Comparison of ENCODE assay signal across 29 cellular contexts in the genomic region with DNA sequence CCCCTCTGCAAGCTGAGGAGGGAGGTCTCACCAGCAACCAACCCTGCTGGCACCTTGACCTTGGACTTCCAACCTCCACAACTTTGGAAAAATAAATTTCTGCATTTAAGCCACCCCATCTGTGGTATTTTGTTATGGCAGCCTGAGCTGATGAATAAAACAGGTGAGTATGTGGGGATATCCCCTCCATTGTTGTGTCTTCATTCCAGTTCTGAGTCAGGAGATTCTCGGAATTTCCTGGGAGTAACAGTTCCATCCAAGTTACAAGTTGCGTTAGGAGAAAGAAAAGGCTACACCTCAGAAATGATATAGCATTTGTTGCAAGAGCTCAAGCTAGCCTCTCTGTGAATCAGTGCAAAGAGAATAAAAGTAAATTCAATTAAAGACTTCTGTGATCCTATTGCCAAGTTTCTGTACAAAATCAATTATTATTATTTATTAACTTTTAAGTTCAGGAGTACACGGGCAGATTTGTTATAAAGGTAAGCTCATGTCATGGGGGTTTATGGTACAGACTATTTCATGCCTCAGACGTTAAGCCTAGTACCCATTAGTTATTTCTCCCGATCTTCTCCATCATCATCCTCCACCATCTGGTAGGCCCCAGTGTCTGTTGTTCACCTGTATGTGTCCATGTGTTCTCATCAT.
"Had no signal": no experiment of that assay in that cellular context is flagged by ENCODE, and none has a peak within 500 bp of the region (broad histone marks: within the 10 kb centered on the region; RNA-seq: fewer than 3 reads in every experiment).

No MANE protein-coding gene starts in this region.

- H3K9me3 ChIP-seq: colonic mucosa, esophagus squamous epithelium, sigmoid colon, upper lobe of right lung, uterus had no signal

- ATAC-seq: naive thymus-derived CD4-positive, alpha-beta T cell; stimulated activated memory B cell treated with anti-CD40 and anti-IgM and Interleukin-4, amounts not matched to agents 10 μg/mL and 1 μg/mL and 100 μg/mL, for 72 hours; stimulated activated naive CD8-positive, alpha-beta T cell treated with anti-CD3 and anti-CD28 coated beads, Interleukin-15, Interleukin-2, amounts not matched to agents 100 U/mL and 50 U/mL, for 24 hours; upper lobe of right lung had no signal

- H3K27ac ChIP-seq: colonic mucosa, esophagus squamous epithelium, neural progenitor cell, parathyroid adenoma, right atrium auricular region, sigmoid colon, thoracic aorta, tibial nerve, upper lobe of right lung, uterus had no signal

- H3K9me3 Mint-ChIP-seq: endodermal cell had no signal

- H3K36me3 Mint-ChIP-seq: immature natural killer cell; stimulated activated memory B cell treated with anti-CD40 and anti-IgM and Interleukin-4, amounts not matched to agents 10 μg/mL and 1 μg/mL and 100 μg/mL, for 72 hours had no signal

- H3K4me1 ChIP-seq: colonic mucosa, esophagus squamous epithelium, neural progenitor cell, parathyroid adenoma, right atrium auricular region, sigmoid colon, upper lobe of right lung, uterus had no signal

- H3K27me3 ChIP-seq: colonic mucosa, esophagus squamous epithelium, neural progenitor cell, right atrium auricular region, sigmoid colon, tibial nerve, upper lobe of right lung, uterus had no signal

- DNase-seq: colonic mucosa; effector CD8-positive, alpha-beta T cell; endodermal cell; erythroblast; esophagus squamous epithelium; hypothalamus; immature natural killer cell; islet precursor cell; kidney glomerular epithelial cell; mesendoderm; midbrain; naive thymus-derived CD4-positive, alpha-beta T cell; sigmoid colon; stimulated activated CD4-positive, alpha-beta T cell treated with anti-CD3 and anti-CD28 coated beads, Interleukin-4, amount 100 ng/mL, for 4 hours; stimulated activated naive CD8-positive, alpha-beta T cell treated with anti-CD3 and anti-CD28 coated beads, Interleukin-15, Interleukin-2, amounts not matched to agents 100 U/mL and 50 U/mL, for 24 hours; substantia nigra; upper lobe of right lung; uterus had no signal

- FAIRE-seq: endothelial cell of umbilical vein, frontal cortex had no signal

- H3K27me3 Mint-ChIP-seq: dendritic cell treated with granulocyte-macrophage colony-stimulating factor and Interleukin-4, amounts not matched to agents 40 ng/mL and 50 ng/mL, for 4 days; naive thymus-derived CD4-positive, alpha-beta T cell; progenitor cell of endocrine pancreas; stimulated activated memory B cell treated with anti-CD40 and anti-IgM and Interleukin-4, amounts not matched to agents 10 μg/mL and 1 μg/mL and 100 μg/mL, for 72 hours had no signal

- H3K27ac Mint-ChIP-seq: dendritic cell treated with granulocyte-macrophage colony-stimulating factor and Interleukin-4, amounts not matched to agents 40 ng/mL and 50 ng/mL, for 4 days; endodermal cell; immature natural killer cell; naive thymus-derived CD4-positive, alpha-beta T cell; nephron; neural progenitor cell; progenitor cell of endocrine pancreas; stimulated activated memory B cell treated with anti-CD40 and anti-IgM and Interleukin-4, amounts not matched to agents 10 μg/mL and 1 μg/mL and 100 μg/mL, for 72 hours had no signal

- H3K4me3 Mint-ChIP-seq: dendritic cell treated with granulocyte-macrophage colony-stimulating factor and Interleukin-4, amounts not matched to agents 40 ng/mL and 50 ng/mL, for 4 days; endodermal cell; immature natural killer cell; naive thymus-derived CD4-positive, alpha-beta T cell; nephron; neural progenitor cell; stimulated activated memory B cell treated with anti-CD40 and anti-IgM and Interleukin-4, amounts not matched to agents 10 μg/mL and 1 μg/mL and 100 μg/mL, for 72 hours had no signal

- H3K4me3 ChIP-seq: colonic mucosa, esophagus squamous epithelium, neural progenitor cell, right atrium auricular region, sigmoid colon, thoracic aorta, tibial nerve, upper lobe of right lung, uterus had no signal

- H3K4me1 Mint-ChIP-seq: endodermal cell; immature natural killer cell; naive thymus-derived CD4-positive, alpha-beta T cell; nephron; neural progenitor cell; stimulated activated memory B cell treated with anti-CD40 and anti-IgM and Interleukin-4, amounts not matched to agents 10 μg/mL and 1 μg/mL and 100 μg/mL, for 72 hours had no signal

- H3K36me3 ChIP-seq: colonic mucosa, esophagus squamous epithelium, neural progenitor cell, right atrium auricular region, sigmoid colon, thoracic aorta, tibial nerve, upper lobe of right lung, uterus had no signal
